In genomic region chr19:43697295-43697694, GRCh38 we compare ENCODE assay signal across 42 cellular contexts. TPM values are rescaled to one million over a fixed set of nuclear protein-coding genes. Genes with fewer than 3 reads are reported as not detected.
"Had no signal": no experiment of that assay in that cellular context is flagged by ENCODE, and none has a peak within 500 bp of the region (broad histone marks: within the 10 kb centered on the region; RNA-seq: fewer than 3 reads in every experiment).

No MANE protein-coding gene starts in this region.

- DNase-seq: activated B cell treated with CpG ODN at 0.5 μM for 24 hours; activated CD4-positive, alpha-beta memory T cell treated with anti-CD3 and anti-CD28 coated beads for 36 hours; activated CD4-positive, alpha-beta T cell treated with anti-CD3 and anti-CD28 coated beads for 4 hours; activated CD4-positive, alpha-beta T cell treated with anti-CD3 and anti-CD28 coated beads, Interleukin-2, amount 10 ng/mL, durations not matched to agents 24 days and 14 days; activated CD4-positive, alpha-beta T cell treated with anti-CD3 and anti-CD28 coated beads, Interleukin-2, amount 50 U/mL, for 1 hour; activated CD4-positive, alpha-beta T cell treated with anti-CD3 and anti-CD28 coated beads, Interleukin-2, amount 50 U/mL, for 4 hours; activated CD4-positive, CD25-positive, alpha-beta regulatory T cell treated with anti-CD3 and anti-CD28 coated beads, Interleukin-2, amount 50 U/mL, for 72 hours; activated CD8-positive, alpha-beta memory T cell treated with anti-CD3 and anti-CD28 coated beads, Interleukin-2, amount 50 U/mL, for 4 hours; activated CD8-positive, alpha-beta T cell treated with anti-CD3 and anti-CD28 coated beads for 36 hours; activated effector memory CD4-positive, alpha-beta T cell treated with anti-CD3 and anti-CD28 coated beads, Interleukin-2, amount 50 U/mL, for 16 hours; activated gamma-delta T cell treated with Interleukin-2 at 50 U/mL for 16 hours; activated naive CD4-positive, alpha-beta T cell treated with anti-CD3 and anti-CD28 coated beads, Interleukin-2, amount 10 ng/mL, durations not matched to agents 7 days and 5 days; activated naive CD4-positive, alpha-beta T cell treated with Interleukin-2 at 50 U/mL for 16 hours; activated naive CD8-positive, alpha-beta T cell treated with anti-CD3 and anti-CD28 coated beads, Interleukin-2, amount 10 ng/mL, durations not matched to agents 7 days and 5 days; activated naive CD8-positive, alpha-beta T cell treated with anti-CD3 and anti-CD28 coated beads, Interleukin-2, amount 50 U/mL, for 24 hours; activated T-cell treated with anti-CD3 and anti-CD28 coated beads for 4 hours; activated T-cell treated with anti-CD3 and anti-CD28 coated beads, Interleukin-2, amount 50 U/mL, for 1 hour; activated T-cell treated with anti-CD3 and anti-CD28 coated beads, Interleukin-2, amount 50 U/mL, for 4 hours; activated T-cell treated with anti-CD3 and anti-CD28 coated beads, Interleukin-2, amount 50 U/mL, for 72 hours; amniotic stem cell; aorta; body of pancreas; brain microvascular endothelial cell; caudate nucleus; cerebellar nuclear complex; T-helper 1 cell; T-helper 2 cell; T-helper 9 cell had no signal

- H3K4me1 ChIP-seq: breast epithelium had no signal

- FAIRE-seq: astrocyte, TTC549 had no signal

- ATAC-seq: activated CD8-positive, alpha-beta T cell treated with anti-CD3 and anti-CD28 coated beads for 36 hours; activated naive CD8-positive, alpha-beta T cell treated with anti-CD3 and anti-CD28 coated beads, Interleukin-2, amount 50 U/mL, for 24 hours; activated T-cell treated with anti-CD3 and anti-CD28 coated beads, Interleukin-2, amount 50 U/mL, for 4 hours; activated T-cell treated with anti-CD3 and anti-CD28 coated beads, Interleukin-2, amount 50 U/mL, for 72 hours; activated T-helper 17 cell treated with anti-CD3 and anti-CD28 coated beads, Interleukin-2, amount 50 U/mL, for 72 hours; body of pancreas had no signal

- H3K27ac ChIP-seq: body of pancreas, brain microvascular endothelial cell, breast epithelium, cardiac muscle cell, VCaP had no signal

- H3K4me3 ChIP-seq: body of pancreas, breast epithelium, cardiac muscle cell had no signal

- H3K36me3 Mint-ChIP-seq: activated naive CD4-positive, alpha-beta T cell treated with anti-CD3 and anti-CD28 coated beads, Interleukin-2, amount 50 U/mL, for 24 hours had no signal

- H3K36me3 ChIP-seq: brain microvascular endothelial cell, breast epithelium, cardiac muscle cell had no signal

- H3K27ac Mint-ChIP-seq: activated B cell treated with CpG ODN at 0.5 μM for 24 hours; activated CD4-positive, alpha-beta memory T cell treated with anti-CD3 and anti-CD28 coated beads for 36 hours; activated CD4-positive, alpha-beta T cell treated with anti-CD3 and anti-CD28 coated beads, Interleukin-2, amount 10 ng/mL, durations not matched to agents 24 days and 14 days; activated CD8-positive, alpha-beta T cell treated with anti-CD3 and anti-CD28 coated beads for 36 hours; activated naive CD4-positive, alpha-beta T cell treated with anti-CD3 and anti-CD28 coated beads, Interleukin-2, amount 10 ng/mL, durations not matched to agents 7 days and 5 days; activated naive CD4-positive, alpha-beta T cell treated with anti-CD3 and anti-CD28 coated beads, Interleukin-2, amount 50 U/mL, for 24 hours; activated naive CD8-positive, alpha-beta T cell; activated naive CD8-positive, alpha-beta T cell treated with anti-CD3 and anti-CD28 coated beads, Interleukin-2, amount 10 ng/mL, durations not matched to agents 7 days and 5 days; activated naive CD8-positive, alpha-beta T cell treated with anti-CD3 and anti-CD28 coated beads, Interleukin-2, amount 50 U/mL, for 24 hours; activated T-cell treated with anti-CD3 and anti-CD28 coated beads, Interleukin-2, amount 50 U/mL, for 72 hours; activated T-helper 1 cell treated with anti-CD3 and anti-CD28 coated beads, Interleukin-12 subunit alpha, Interleukin-12 subunit beta, Interleukin-2, Interleukin-4 antibody, amounts not matched to agents 30 ng/mL and 10 ng/mL and 1 ng/mL, durations not matched to agents 14 hours and 24 hours and 36 hours; activated T-helper 17 cell treated with anti-CD3 and anti-CD28 coated beads, Interleukin-2, amount 50 U/mL, for 72 hours; T-helper 1 cell treated with Interleukin-12 subunit alpha and Interleukin-12 subunit beta and Interleukin-4 antibody, amounts not matched to agents 30 μg/mL and 1 μg/mL, for 36 hours; T-helper 2 cell treated with Interferon-gamma antibody and Interleukin-4, amounts not matched to agents 5 μg/mL and 100 μg/mL, for 36 hours had no signal

- H3K9me3 Mint-ChIP-seq: activated naive CD4-positive, alpha-beta T cell treated with anti-CD3 and anti-CD28 coated beads, Interleukin-2, amount 50 U/mL, for 24 hours; activated T-helper 17 cell treated with anti-CD3 and anti-CD28 coated beads, Interleukin-2, amount 50 U/mL, for 72 hours had no signal

- H3K4me3 Mint-ChIP-seq: activated B cell treated with CpG ODN at 0.5 μM for 24 hours; activated CD4-positive, alpha-beta memory T cell treated with anti-CD3 and anti-CD28 coated beads for 36 hours; activated CD4-positive, alpha-beta T cell treated with anti-CD3 and anti-CD28 coated beads, Interleukin-2, amount 10 ng/mL, durations not matched to agents 24 days and 14 days; activated CD8-positive, alpha-beta T cell treated with anti-CD3 and anti-CD28 coated beads for 36 hours; activated naive CD4-positive, alpha-beta T cell treated with anti-CD3 and anti-CD28 coated beads, Interleukin-2, amount 10 ng/mL, durations not matched to agents 7 days and 5 days; activated naive CD4-positive, alpha-beta T cell treated with anti-CD3 and anti-CD28 coated beads, Interleukin-2, amount 50 U/mL, for 24 hours; activated naive CD8-positive, alpha-beta T cell; activated naive CD8-positive, alpha-beta T cell treated with anti-CD3 and anti-CD28 coated beads, Interleukin-2, amount 10 ng/mL, durations not matched to agents 7 days and 5 days; activated naive CD8-positive, alpha-beta T cell treated with anti-CD3 and anti-CD28 coated beads, Interleukin-2, amount 50 U/mL, for 24 hours; activated T-cell treated with anti-CD3 and anti-CD28 coated beads, Interleukin-2, amount 50 U/mL, for 4 hours; activated T-cell treated with anti-CD3 and anti-CD28 coated beads, Interleukin-2, amount 50 U/mL, for 72 hours; activated T-helper 1 cell treated with anti-CD3 and anti-CD28 coated beads, Interleukin-12 subunit alpha, Interleukin-12 subunit beta, Interleukin-2, Interleukin-4 antibody, amounts not matched to agents 30 ng/mL and 10 ng/mL and 1 ng/mL, durations not matched to agents 14 hours and 24 hours and 36 hours; activated T-helper 17 cell treated with anti-CD3 and anti-CD28 coated beads, Interleukin-2, amount 50 U/mL, for 72 hours; central memory CD8-positive, alpha-beta T cell; T-helper 1 cell treated with Interleukin-12 subunit alpha and Interleukin-12 subunit beta and Interleukin-4 antibody, amounts not matched to agents 30 μg/mL and 1 μg/mL, for 36 hours; T-helper 2 cell treated with Interferon-gamma antibody and Interleukin-4, amounts not matched to agents 5 μg/mL and 100 μg/mL, for 36 hours had no signal

- H3K27me3 ChIP-seq: body of pancreas, brain microvascular endothelial cell, breast epithelium had no signal

RNA-seq across cellular contexts. Expression of gene IRGC, which starts 18.6 kb away (rescaled TPM):
- total RNA-seq: activated B cell treated with CpG ODN at 0.5 μM for 24 hours; activated CD4-positive, alpha-beta memory T cell treated with anti-CD3 and anti-CD28 coated beads for 36 hours; activated CD4-positive, alpha-beta T cell treated with anti-CD3 and anti-CD28 coated beads, Interleukin-2, amount 10 ng/mL, durations not matched to agents 24 days and 14 days; activated CD8-positive, alpha-beta memory T cell treated with anti-CD3 and anti-CD28 coated beads for 36 hours; activated CD8-positive, alpha-beta T cell treated with anti-CD3 and anti-CD28 coated beads for 36 hours; activated naive CD8-positive, alpha-beta T cell treated with anti-CD3 and anti-CD28 coated beads, Interleukin-2, amount 10 ng/mL, durations not matched to agents 7 days and 5 days; activated T-cell treated with anti-CD3 and anti-CD28 coated beads, Interleukin-2, amount 50 U/mL, for 4 hours; activated T-cell treated with anti-CD3 and anti-CD28 coated beads, Interleukin-2, amount 50 U/mL, for 72 hours; activated T-helper 1 cell treated with anti-CD3 and anti-CD28 coated beads, Interleukin-12 subunit alpha, Interleukin-12 subunit beta, Interleukin-2, Interleukin-4 antibody, amounts not matched to agents 30 ng/mL and 10 ng/mL and 1 ng/mL, durations not matched to agents 14 hours and 24 hours and 36 hours; activated T-helper 17 cell treated with anti-CD3 and anti-CD28 coated beads, Interleukin-2, amount 50 U/mL, for 72 hours; aorta; astrocyte; body of pancreas; breast epithelium; cardiac muscle cell had no signal
- polyA plus RNA-seq: adipose tissue, aorta, cardiac muscle cell had no signal

RNA-seq across cellular contexts. Expression of gene CADM4, which starts 57.6 kb away (rescaled TPM):
- total RNA-seq: activated B cell treated with CpG ODN at 0.5 μM for 24 hours had no signal
